19 cellular contexts compared by ENCODE assay signal in the genomic region with DNA sequence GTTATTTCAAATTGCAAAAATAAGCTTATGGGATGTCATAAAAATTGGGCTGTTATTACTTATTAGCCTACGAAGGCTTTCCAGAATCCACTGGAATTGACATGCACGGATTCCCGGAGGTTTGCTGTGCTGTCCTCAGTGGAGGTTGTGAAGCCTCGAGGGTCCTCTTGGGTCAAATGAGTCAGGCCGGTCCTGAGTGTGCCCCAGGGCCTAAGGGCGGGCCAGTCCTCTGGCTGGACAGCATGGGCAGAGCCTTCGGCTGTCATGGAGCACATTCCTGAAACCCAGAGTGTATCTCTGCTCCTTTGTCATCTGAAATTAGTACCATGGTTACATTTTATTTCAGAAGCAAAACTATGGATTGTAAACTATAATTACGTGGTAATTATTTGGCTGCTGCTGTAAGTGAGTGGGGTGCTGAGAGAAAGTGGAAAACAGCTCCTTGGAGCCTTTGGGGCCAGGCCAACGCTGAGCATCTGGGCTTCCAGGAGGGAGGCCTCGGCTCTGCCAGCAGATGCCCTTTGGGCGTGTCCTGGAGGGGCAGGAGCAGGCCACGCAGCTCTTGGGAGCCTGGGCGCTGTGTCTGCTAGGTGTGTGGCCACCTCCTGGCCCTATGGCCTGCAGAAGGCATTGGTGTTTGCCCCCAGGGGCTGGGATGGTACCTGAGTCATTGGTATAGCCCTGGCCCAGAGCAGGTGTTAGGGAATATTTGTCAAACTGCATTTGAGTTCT.
A peak's percentile ranks its signal among the peaks of the same experiment; 100 is the strongest.
DNase-seq lines count a peak whose midpoint lies in the region; ATAC-seq and TF ChIP-seq lines count a peak whose summit lies in the region.
"Had no signal": no experiment of that assay in that cellular context is flagged by ENCODE, and none has a peak within 500 bp of the region (broad histone marks: within the 10 kb centered on the region; RNA-seq: fewer than 3 reads in every experiment).

No MANE protein-coding gene starts in this region.

- TF ChIP-seq CTCF in right atrium auricular region (IDR thresholded peaks at IDR 0.05) (no peak), type B pancreatic cell (conservative IDR thresholded peaks at IDR 0.05) (no peak), WERI-Rb-1 (IDR thresholded peaks at IDR 0.05; ENCODE audit: low read depth, low read length) (no peak), mesothelial cell of epicardium (IDR thresholded peaks at IDR 0.05; ENCODE audit: unreplicated experiment) (no peak)

- DNase-seq in right atrium auricular region (ENCODE audit: low spot score) = peak; percentile 26
- no peak for DNase-seq in Right ventricle myocardium superior
- peak; percentile 40 for DNase-seq in ecto neural progenitor cell (ENCODE audit: low spot score)
- DNase-seq in type B pancreatic cell (ENCODE audit: extremely low spot score, unreplicated experiment) = peak; percentile 44
- no peak for DNase-seq in activated CD8-positive, alpha-beta memory T cell treated with anti-CD3 and anti-CD28 coated beads, Interleukin-2, amount 50 U/mL, for 4 hours
- DNase-seq in WERI-Rb-1 = no peak
- no peak for DNase-seq in mesothelial cell of epicardium (ENCODE audit: low spot score in 2 of 2, unreplicated experiment in 2 of 2)
- DNase-seq: CD4-positive, CD25-positive, alpha-beta regulatory T cell; DMS79; EL; Karpas-422; NCI-H1092; NCI-H1436 treated with DMSO at 0.1 percent for 48 hours; NCI-H187 treated with DMSO at 0.1 percent for 48 hours; NCI-H446; NCI-H524 treated with DMSO at 0.1 percent for 48 hours; RPMI8226; SHP77 had no signal

- no peak overlapping the region for H3K27ac Mint-ChIP-seq in type B pancreatic cell
- H3K27ac Mint-ChIP-seq in mesothelial cell of epicardium = no peak overlapping the region
- H3K27ac Mint-ChIP-seq: CD4-positive, CD25-positive, alpha-beta regulatory T cell had no signal

- H3K27me3 ChIP-seq in right atrium auricular region (no peaks in the 10 kb centered on the region), WERI-Rb-1 (ENCODE audit: insufficient read depth, low read depth, severe bottlenecking) (no peaks in the 10 kb centered on the region)

- H3K9me3 Mint-ChIP-seq in type B pancreatic cell (no peaks in the 10 kb centered on the region), mesothelial cell of epicardium (no peaks in the 10 kb centered on the region)

- no peak for ATAC-seq in Right ventricle myocardium superior (ENCODE audit: poor library complexity)
- ATAC-seq: HepG2 had no signal

- H3K4me1 ChIP-seq in right atrium auricular region = no peaks in the 10 kb centered on the region

- H3K36me3 Mint-ChIP-seq in type B pancreatic cell (no peaks in the 10 kb centered on the region), mesothelial cell of epicardium (no peaks in the 10 kb centered on the region)
- H3K36me3 Mint-ChIP-seq: CD4-positive, CD25-positive, alpha-beta regulatory T cell had no signal

- peaks cover 4% of the 10 kb centered on the region for H3K4me1 Mint-ChIP-seq in type B pancreatic cell (ENCODE audit: unreplicated experiment)
- no peaks in the 10 kb centered on the region for H3K4me1 Mint-ChIP-seq in mesothelial cell of epicardium

- H3K27ac ChIP-seq in right atrium auricular region (no peak overlapping the region), WERI-Rb-1 (no peak overlapping the region)

- H3K4me3 Mint-ChIP-seq in type B pancreatic cell (no peak overlapping the region), mesothelial cell of epicardium (no peak overlapping the region)
- H3K4me3 Mint-ChIP-seq: CD4-positive, CD25-positive, alpha-beta regulatory T cell had no signal

- H3K27me3 Mint-ChIP-seq in type B pancreatic cell (peaks cover 31% of the 10 kb centered on the region), mesothelial cell of epicardium (ENCODE audit: low read depth) (peaks cover 13% of the 10 kb centered on the region)
- H3K27me3 Mint-ChIP-seq: CD4-positive, CD25-positive, alpha-beta regulatory T cell had no signal

- H3K9me3 ChIP-seq in right atrium auricular region (no peaks in the 10 kb centered on the region), WERI-Rb-1 (ENCODE audit: severe bottlenecking) (no peaks in the 10 kb centered on the region)

- intact Hi-C loops in Right ventricle myocardium superior (cut with DNase I) = no loop called here

- H3K4me3 ChIP-seq in right atrium auricular region = no peak overlapping the region
- no peak overlapping the region for H3K4me3 ChIP-seq in WERI-Rb-1 (ENCODE audit: low read depth, low read length)

- H3K36me3 ChIP-seq in right atrium auricular region (no peaks in the 10 kb centered on the region), WERI-Rb-1 (no peaks in the 10 kb centered on the region)

Comparison
In these comparisons a context has a peak if more than half of its experiments do, and no peak if none do; other contexts are left out.
1. DNase-seq: peak in right atrium auricular region (single experiment), ecto neural progenitor cell (single experiment) and type B pancreatic cell (single experiment); none in Right ventricle myocardium superior (single experiment), activated CD8-positive, alpha-beta memory T cell treated with anti-CD3 and anti-CD28 coated beads, Interleukin-2, amount 50 U/mL, for 4 hours (single experiment), WERI-Rb-1 (single experiment) and mesothelial cell of epicardium (0 of 2).